Comparison of ENCODE assay signal across 3 cellular contexts in the genomic region with DNA sequence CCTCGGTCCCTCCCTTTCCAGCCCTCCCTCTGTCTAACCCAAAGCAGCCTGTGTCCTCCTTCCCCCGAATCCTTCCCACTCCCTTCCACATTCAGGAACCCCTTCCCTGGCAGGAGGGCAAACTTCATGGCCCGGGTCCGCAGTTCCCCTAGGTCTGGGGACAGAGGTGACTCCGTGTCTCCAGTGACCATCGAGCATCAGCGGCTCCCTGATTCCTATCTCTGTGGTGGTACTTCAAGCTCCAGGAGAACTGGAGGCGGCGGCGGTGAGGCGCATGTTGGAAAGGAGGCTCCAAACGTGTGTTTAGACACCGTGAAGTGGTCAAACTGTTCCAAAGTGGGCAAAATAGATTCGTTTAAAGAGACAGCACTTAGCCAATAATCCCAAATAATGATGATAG.
"Had no signal": no experiment of that assay in that cellular context is flagged by ENCODE, and none has a peak within 500 bp of the region (broad histone marks: within the 10 kb centered on the region; RNA-seq: fewer than 3 reads in every experiment).

No MANE protein-coding gene starts in this region.

- ATAC-seq: GM12878 had no signal

- DNase-seq: GDM1, GF-D8 had no signal

- H3K4me3 ChIP-seq: GM12878 had no signal
